Comparison of ENCODE assay signal across 1 cellular context in genomic region chr7:138890782-138891445, GRCh38.
TF ChIP-seq lines count a peak whose summit lies in the region.

No MANE protein-coding gene starts in this region.

TF ChIP-seq in HepG2, 621 proteins besides CTCF, POLR2A, EP300 and RAD21 (continued from another document):
- TF ChIP-seq BCL3 (CRISPR knock-in tag; IDR thresholded peaks at IDR 0.05): no peak
- TF ChIP-seq, protein P1, sequence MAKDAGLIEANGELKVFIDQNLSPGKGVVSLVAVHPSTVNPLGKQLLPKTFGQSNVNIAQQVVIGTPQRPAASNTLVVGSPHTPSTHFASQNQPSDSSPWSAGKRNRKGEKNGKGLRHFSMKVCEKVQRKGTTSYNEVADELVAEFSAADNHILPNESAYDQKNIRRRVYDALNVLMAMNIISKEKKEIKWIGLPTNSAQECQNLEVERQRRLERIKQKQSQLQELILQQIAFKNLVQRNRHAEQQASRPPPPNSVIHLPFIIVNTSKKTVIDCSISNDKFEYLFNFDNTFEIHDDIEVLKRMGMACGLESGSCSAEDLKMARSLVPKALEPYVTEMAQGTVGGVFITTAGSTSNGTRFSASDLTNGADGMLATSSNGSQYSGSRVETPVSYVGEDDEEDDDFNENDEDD (CRISPR knock-in tag; IDR thresholded peaks at IDR 0.05; ENCODE audit: borderline replicate concordance): peak; percentile 40; the same call in 1 of the 2 replicates
- TF ChIP-seq ERF (CRISPR knock-in tag; IDR thresholded peaks at IDR 0.05): no peak
- no peak for TF ChIP-seq ZFP62 (CRISPR knock-in tag; IDR thresholded peaks at IDR 0.05)
- TF ChIP-seq RFXANK (CRISPR knock-in tag; IDR thresholded peaks at IDR 0.05): no peak
- no peak for TF ChIP-seq RFX1 (IDR thresholded peaks at IDR 0.05)
- no peak for TF ChIP-seq ZBTB39 (CRISPR knock-in tag; IDR thresholded peaks at IDR 0.05)
- no peak for TF ChIP-seq HHEX (CRISPR knock-in tag; IDR thresholded peaks at IDR 0.05)
- no peak for TF ChIP-seq ZNF629 (CRISPR knock-in tag; conservative IDR thresholded peaks at IDR 0.05)
- TF ChIP-seq POGK (CRISPR knock-in tag; conservative IDR thresholded peaks at IDR 0.05): no peak
- TF ChIP-seq ZNF549 (CRISPR knock-in tag; IDR thresholded peaks at IDR 0.05): no peak
- TF ChIP-seq NR2F6 (IDR thresholded peaks at IDR 0.05): peak; percentile 76
- peak; percentile 62; the same call in 1 of the 2 replicates for TF ChIP-seq NR2F6 (CRISPR knock-in tag; IDR thresholded peaks at IDR 0.05)
- TF ChIP-seq REL (CRISPR knock-in tag; conservative IDR thresholded peaks at IDR 0.05): no peak
- TF ChIP-seq ZNF317 (CRISPR knock-in tag; IDR thresholded peaks at IDR 0.05): peak; percentile 60
- TF ChIP-seq, protein P2, sequence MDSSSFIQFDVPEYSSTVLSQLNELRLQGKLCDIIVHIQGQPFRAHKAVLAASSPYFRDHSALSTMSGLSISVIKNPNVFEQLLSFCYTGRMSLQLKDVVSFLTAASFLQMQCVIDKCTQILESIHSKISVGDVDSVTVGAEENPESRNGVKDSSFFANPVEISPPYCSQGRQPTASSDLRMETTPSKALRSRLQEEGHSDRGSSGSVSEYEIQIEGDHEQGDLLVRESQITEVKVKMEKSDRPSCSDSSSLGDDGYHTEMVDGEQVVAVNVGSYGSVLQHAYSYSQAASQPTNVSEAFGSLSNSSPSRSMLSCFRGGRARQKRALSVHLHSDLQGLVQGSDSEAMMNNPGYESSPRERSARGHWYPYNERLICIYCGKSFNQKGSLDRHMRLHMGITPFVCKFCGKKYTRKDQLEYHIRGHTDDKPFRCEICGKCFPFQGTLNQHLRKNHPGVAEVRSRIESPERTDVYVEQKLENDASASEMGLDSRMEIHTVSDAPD (CRISPR knock-in tag; IDR thresholded peaks at IDR 0.05): peak; percentile 85
- no peak for TF ChIP-seq ZNF460 (CRISPR knock-in tag; IDR thresholded peaks at IDR 0.05; ENCODE audit: borderline replicate concordance)
- TF ChIP-seq ZNF124 (CRISPR knock-in tag; IDR thresholded peaks at IDR 0.05): no peak
- TF ChIP-seq, protein P3, sequence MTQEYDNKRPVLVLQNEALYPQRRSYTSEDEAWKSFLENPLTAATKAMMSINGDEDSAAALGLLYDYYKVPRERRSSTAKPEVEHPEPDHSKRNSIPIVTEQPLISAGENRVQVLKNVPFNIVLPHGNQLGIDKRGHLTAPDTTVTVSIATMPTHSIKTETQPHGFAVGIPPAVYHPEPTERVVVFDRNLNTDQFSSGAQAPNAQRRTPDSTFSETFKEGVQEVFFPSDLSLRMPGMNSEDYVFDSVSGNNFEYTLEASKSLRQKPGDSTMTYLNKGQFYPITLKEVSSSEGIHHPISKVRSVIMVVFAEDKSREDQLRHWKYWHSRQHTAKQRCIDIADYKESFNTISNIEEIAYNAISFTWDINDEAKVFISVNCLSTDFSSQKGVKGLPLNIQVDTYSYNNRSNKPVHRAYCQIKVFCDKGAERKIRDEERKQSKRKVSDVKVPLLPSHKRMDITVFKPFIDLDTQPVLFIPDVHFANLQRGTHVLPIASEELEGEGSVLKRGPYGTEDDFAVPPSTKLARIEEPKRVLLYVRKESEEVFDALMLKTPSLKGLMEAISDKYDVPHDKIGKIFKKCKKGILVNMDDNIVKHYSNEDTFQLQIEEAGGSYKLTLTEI (CRISPR knock-in tag; conservative IDR thresholded peaks at IDR 0.05): no peak
- TF ChIP-seq SMC3 (IDR thresholded peaks at IDR 0.05; ENCODE audit: low read length): no peak
- TF ChIP-seq ATF4 (CRISPR knock-in tag; IDR thresholded peaks at IDR 0.05): no peak
- no peak for TF ChIP-seq HINFP (CRISPR knock-in tag; IDR thresholded peaks at IDR 0.05; ENCODE audit: low read depth)
- TF ChIP-seq KDM2A (CRISPR knock-in tag; IDR thresholded peaks at IDR 0.05; ENCODE audit: borderline replicate concordance, low read depth): 0 out of 2 replicates have a peak, but pooled peaks have one; percentile 40
- no peak for TF ChIP-seq FOXK1 (CRISPR knock-in tag; IDR thresholded peaks at IDR 0.05; ENCODE audit: borderline replicate concordance, low read depth)
- TF ChIP-seq ZNF432 (CRISPR knock-in tag; IDR thresholded peaks at IDR 0.05; ENCODE audit: borderline replicate concordance): no peak
- TF ChIP-seq ZBTB2 (CRISPR knock-in tag; IDR thresholded peaks at IDR 0.05; ENCODE audit: low read depth): no peak
- TF ChIP-seq TEAD2 (CRISPR knock-in tag; IDR thresholded peaks at IDR 0.05): no peak
- TF ChIP-seq EZH2 (conservative IDR thresholded peaks at IDR 0.05; ENCODE audit: low read depth, low read length): no peak
- TF ChIP-seq IKZF1 (IDR thresholded peaks at IDR 0.05): no peak
- TF ChIP-seq KAT8 (CRISPR knock-in tag; IDR thresholded peaks at IDR 0.05): 0 out of 2 replicates have a peak, but pooled peaks have one; percentile 19
- TF ChIP-seq, protein P4, sequence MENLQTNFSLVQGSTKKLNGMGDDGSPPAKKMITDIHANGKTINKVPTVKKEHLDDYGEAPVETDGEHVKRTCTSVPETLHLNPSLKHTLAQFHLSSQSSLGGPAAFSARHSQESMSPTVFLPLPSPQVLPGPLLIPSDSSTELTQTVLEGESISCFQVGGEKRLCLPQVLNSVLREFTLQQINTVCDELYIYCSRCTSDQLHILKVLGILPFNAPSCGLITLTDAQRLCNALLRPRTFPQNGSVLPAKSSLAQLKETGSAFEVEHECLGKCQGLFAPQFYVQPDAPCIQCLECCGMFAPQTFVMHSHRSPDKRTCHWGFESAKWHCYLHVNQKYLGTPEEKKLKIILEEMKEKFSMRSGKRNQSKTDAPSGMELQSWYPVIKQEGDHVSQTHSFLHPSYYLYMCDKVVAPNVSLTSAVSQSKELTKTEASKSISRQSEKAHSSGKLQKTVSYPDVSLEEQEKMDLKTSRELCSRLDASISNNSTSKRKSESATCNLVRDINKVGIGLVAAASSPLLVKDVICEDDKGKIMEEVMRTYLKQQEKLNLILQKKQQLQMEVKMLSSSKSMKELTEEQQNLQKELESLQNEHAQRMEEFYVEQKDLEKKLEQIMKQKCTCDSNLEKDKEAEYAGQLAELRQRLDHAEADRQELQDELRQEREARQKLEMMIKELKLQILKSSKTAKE (CRISPR knock-in tag; IDR thresholded peaks at IDR 0.05; ENCODE audit: borderline replicate concordance): no peak
- TF ChIP-seq, protein P5, sequence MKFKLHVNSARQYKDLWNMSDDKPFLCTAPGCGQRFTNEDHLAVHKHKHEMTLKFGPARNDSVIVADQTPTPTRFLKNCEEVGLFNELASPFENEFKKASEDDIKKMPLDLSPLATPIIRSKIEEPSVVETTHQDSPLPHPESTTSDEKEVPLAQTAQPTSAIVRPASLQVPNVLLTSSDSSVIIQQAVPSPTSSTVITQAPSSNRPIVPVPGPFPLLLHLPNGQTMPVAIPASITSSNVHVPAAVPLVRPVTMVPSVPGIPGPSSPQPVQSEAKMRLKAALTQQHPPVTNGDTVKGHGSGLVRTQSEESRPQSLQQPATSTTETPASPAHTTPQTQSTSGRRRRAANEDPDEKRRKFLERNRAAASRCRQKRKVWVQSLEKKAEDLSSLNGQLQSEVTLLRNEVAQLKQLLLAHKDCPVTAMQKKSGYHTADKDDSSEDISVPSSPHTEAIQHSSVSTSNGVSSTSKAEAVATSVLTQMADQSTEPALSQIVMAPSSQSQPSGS (CRISPR knock-in tag; IDR thresholded peaks at IDR 0.05): no peak
- TF ChIP-seq ZNF350 (CRISPR knock-in tag; IDR thresholded peaks at IDR 0.05; ENCODE audit: borderline replicate concordance, low read depth): no peak
- peak; percentile 78 for TF ChIP-seq HNF4A (CRISPR knock-in tag; IDR thresholded peaks at IDR 0.05)
- no peak for TF ChIP-seq KDM4B (CRISPR knock-in tag; IDR thresholded peaks at IDR 0.05)
- no peak for TF ChIP-seq SOX5 (CRISPR knock-in tag; IDR thresholded peaks at IDR 0.05; ENCODE audit: borderline replicate concordance)
- no peak for TF ChIP-seq ZSCAN12 (CRISPR knock-in tag; IDR thresholded peaks at IDR 0.05)
- TF ChIP-seq ZFP1 (CRISPR knock-in tag; IDR thresholded peaks at IDR 0.05): peak; percentile 100
- TF ChIP-seq RORA (CRISPR knock-in tag; IDR thresholded peaks at IDR 0.05): no peak
- TF ChIP-seq, protein P6, sequence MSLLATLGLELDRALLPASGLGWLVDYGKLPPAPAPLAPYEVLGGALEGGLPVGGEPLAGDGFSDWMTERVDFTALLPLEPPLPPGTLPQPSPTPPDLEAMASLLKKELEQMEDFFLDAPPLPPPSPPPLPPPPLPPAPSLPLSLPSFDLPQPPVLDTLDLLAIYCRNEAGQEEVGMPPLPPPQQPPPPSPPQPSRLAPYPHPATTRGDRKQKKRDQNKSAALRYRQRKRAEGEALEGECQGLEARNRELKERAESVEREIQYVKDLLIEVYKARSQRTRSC (CRISPR knock-in tag; IDR thresholded peaks at IDR 0.05; ENCODE audit: low read depth): no peak
- no peak for TF ChIP-seq XBP1 (CRISPR knock-in tag; IDR thresholded peaks at IDR 0.05)
